Comparison of ENCODE assay signal across 9 cellular contexts in the genomic region with DNA sequence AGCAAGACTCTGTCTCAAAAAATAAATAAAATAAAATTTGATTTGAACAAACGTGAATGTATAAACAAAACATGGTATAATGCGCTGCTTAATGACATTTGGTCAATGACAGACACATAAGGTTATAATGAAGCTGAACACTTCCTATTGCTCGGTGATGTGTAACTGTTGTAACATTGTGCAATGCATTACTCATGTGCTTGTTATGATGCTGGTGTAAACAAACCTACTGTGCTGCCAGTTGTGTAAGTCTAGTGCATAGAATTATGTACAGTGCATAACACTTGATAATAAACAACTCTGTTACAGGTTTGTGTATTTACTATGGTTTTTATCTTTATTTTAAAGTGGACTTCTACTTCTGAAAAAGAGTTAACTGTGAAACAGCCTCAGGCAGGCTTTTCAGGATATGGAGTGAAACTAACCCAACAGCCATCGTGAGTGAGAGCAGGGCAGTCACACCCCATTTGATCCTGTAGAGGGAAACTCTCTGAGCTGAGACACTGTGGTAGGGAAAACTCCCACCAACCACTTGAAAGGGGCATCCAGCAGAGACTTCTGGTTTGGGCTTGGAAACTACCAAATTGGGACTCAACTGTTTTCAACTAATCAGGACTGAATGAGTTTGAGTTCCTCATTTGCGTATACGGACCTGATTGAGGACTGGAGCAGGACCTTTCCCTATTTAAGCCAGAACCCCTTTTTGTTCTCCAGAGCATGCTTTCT. TPM values are rescaled to one million over a fixed set of nuclear protein-coding genes. Genes with fewer than 3 reads are reported as not detected.
A peak's percentile ranks its signal among the peaks of the same experiment; 100 is the strongest.
DNase-seq lines count a peak whose midpoint lies in the region; ATAC-seq and TF ChIP-seq lines count a peak whose summit lies in the region.
"Had no signal": no experiment of that assay in that cellular context is flagged by ENCODE, and none has a peak within 500 bp of the region (broad histone marks: within the 10 kb centered on the region; RNA-seq: fewer than 3 reads in every experiment).

No MANE protein-coding gene starts in this region.

- H3K36me3 ChIP-seq in colonic mucosa, result no peaks in the 10 kb centered on the region

- no peaks in the 10 kb centered on the region for H3K9me3 ChIP-seq in colonic mucosa

- H3K9ac ChIP-seq in colonic mucosa (ENCODE audit: low read depth in 2 of 2, low read length in 2 of 2), result no peak overlapping the region

- in situ Hi-C loops in KBM-7 (cut with MboI; ENCODE audit: low pct_unique_long_range_greater_than_20kb, low sequenced_read_pairs), result no loop called here

- H3K27me3 ChIP-seq in colonic mucosa (no peaks in the 10 kb centered on the region), dorsolateral prefrontal cortex (peaks cover 0 to 4% (median 0%) of the 10 kb centered on the region in 45 donors)

- no peaks in the 10 kb centered on the region for H3K4me1 ChIP-seq in colonic mucosa

- no peak for TF ChIP-seq CTCF in colonic mucosa (IDR thresholded peaks at IDR 0.05)
- no peak for TF ChIP-seq CTCF in dorsolateral prefrontal cortex (IDR thresholded peaks at IDR 0.05 in 54 of 56, conservative IDR thresholded peaks at IDR 0.05 in 2 of 56; ENCODE audit: low read depth in 1 of 56, partially characterized antibody in 56 of 56)

- H3K4me3 ChIP-seq in colonic mucosa (no peak overlapping the region), dorsolateral prefrontal cortex (no peak overlapping the region)

- H3K27ac ChIP-seq in colonic mucosa, result no peak overlapping the region
- H3K27ac ChIP-seq in dorsolateral prefrontal cortex, result no peak overlapping the region

- DNase-seq in KBM-7, result peak; percentile 24
- peak; percentile 36 for DNase-seq in astrocyte of the hippocampus (ENCODE audit: low read depth, low spot score)
- DNase-seq in renal cortical epithelial cell (ENCODE audit: low read depth), result peak; percentile 99
- DNase-seq in NCI-H524 treated with DMSO at 0.1 percent for 48 hours (lab: John Stamatoyannopoulos, UW), result no peak
- DNase-seq in colonic mucosa, result no peak
- no peak for DNase-seq in dorsolateral prefrontal cortex
- DNase-seq: NCI-H2081 had no signal

- ATAC-seq in GM18868 (IDR thresholded peaks at IDR 0.05; ENCODE audit: unreplicated experiment) (peak; percentile 97), GM19351 (IDR thresholded peaks at IDR 0.05; ENCODE audit: unreplicated experiment) (no peak)

- intact Hi-C loops in colonic mucosa (cut with DNase I), result no loop called here
- intact Hi-C loops in dorsolateral prefrontal cortex (cut with DNase I), result no loop called here

RNA-seq across cellular contexts. Expression of gene RPRD1A, which starts 8.7 kb away (rescaled TPM):
- total RNA-seq in renal cortical epithelial cell (58.2 and 58.6 TPM in 2 replicates), colonic mucosa (10 to 100 TPM; 39.8 TPM), dorsolateral prefrontal cortex (100 to 1,000 TPM in 85 of 120 experiments, 10 to 100 TPM in 35; 74.9 to 135 (median 105) TPM)

RNA-seq across cellular contexts. Expression of gene SLC39A6, which starts 53.1 kb away (rescaled TPM):
- total RNA-seq in renal cortical epithelial cell, result 102 and 165 TPM in 2 replicates
- total RNA-seq in colonic mucosa, result 10 to 100 TPM in 1 of 2 donors, 1 to 10 TPM in 1; 9.9 to 15.3 TPM
- 10 to 100 TPM; 26.2 to 53.3 (median 36.5) TPM for total RNA-seq in dorsolateral prefrontal cortex

RNA-seq across cellular contexts. Expression of gene ELP2, which starts 53.7 kb away (rescaled TPM):
- 83.9 and 84.2 TPM in 2 replicates for total RNA-seq in renal cortical epithelial cell
- 10 to 100 TPM; 48.3 to 51.6 TPM for total RNA-seq in colonic mucosa
- total RNA-seq in dorsolateral prefrontal cortex, result 100 to 1,000 TPM in 75 of 120 experiments, 10 to 100 TPM in 45; 61.4 to 145 (median 105) TPM

Comparison
In these comparisons a context has a peak if more than half of its experiments do, and no peak if none do; other contexts are left out.
1. DNase-seq: peak in KBM-7 (single experiment), astrocyte of the hippocampus (single experiment) and renal cortical epithelial cell (single experiment); none in NCI-H524 treated with DMSO at 0.1 percent for 48 hours (single experiment), colonic mucosa (single experiment) and dorsolateral prefrontal cortex (0 of 10).